ENCODE assay signal across 8 cellular contexts in genomic region chr3:94063497-94064119, GRCh38. TPM values are rescaled to one million over a fixed set of nuclear protein-coding genes. Genes with fewer than 3 reads are reported as not detected.
DNase-seq lines count a peak whose midpoint lies in the region; ATAC-seq and TF ChIP-seq lines count a peak whose summit lies in the region.

No MANE protein-coding gene starts in this region.

- H3K27ac ChIP-seq in ascending aorta (peak overlapping the region; percentile 93), uterus (peak overlapping the region; percentile 93 to 96)

- H3K27me3 ChIP-seq in ascending aorta = no peaks in the 10 kb centered on the region
- H3K27me3 ChIP-seq in uterus = no peaks in the 10 kb centered on the region

- intact Hi-C loops in ascending aorta (cut with DNase I) = loop anchor here (2.0 to 10.0 kb wide), 3 partner anchors 59 to 221 kb away; no protein-coding TSS in a partner anchor
- intact Hi-C loops in lower leg skin (cut with DNase I; ENCODE audit: low total_unique reads) = no loop called here
- intact Hi-C loops in uterus (cut with DNase I; ENCODE audit: low total_unique reads) = no loop called here

- no peaks in the 10 kb centered on the region for H3K9me3 Mint-ChIP-seq in HFFc6

- TF ChIP-seq POLR2A in lower leg skin (IDR thresholded peaks at IDR 0.05) (no peak), uterus (IDR thresholded peaks at IDR 0.05) (no peak)

- peak; percentile 4 for DNase-seq in ACHN
- no peak for DNase-seq in HFFc6
- no peak for DNase-seq in ascending aorta (ENCODE audit: low spot score in 2 of 2)
- DNase-seq in lower leg skin (ENCODE audit: low spot score in 2 of 2) = no peak
- no peak for DNase-seq in uterus
- no peak for DNase-seq in NCI-H1105 (lab: John Stamatoyannopoulos, UW)

- H3K4me3 Mint-ChIP-seq in HFFc6 = peak overlapping the region; percentile 98

- peaks cover 0 to 7% of the 10 kb centered on the region in 2 donors for H3K36me3 ChIP-seq in ascending aorta
- H3K36me3 ChIP-seq in uterus = no peaks in the 10 kb centered on the region

- in situ Hi-C loops in ACHN (cut with HindIII; ENCODE audit: low pct_ligation_motif_present, low pct_unique_long_range_greater_than_20kb, low sequenced_read_pairs) = no loop called here

- peaks cover 0 to 15% of the 10 kb centered on the region in 2 donors for H3K4me1 ChIP-seq in ascending aorta
- H3K4me1 ChIP-seq in uterus = peaks cover 0 to 12% of the 10 kb centered on the region in 2 donors

- H3K4me3 ChIP-seq in ascending aorta (peak overlapping the region; percentile 73 to 74), lower leg skin (ENCODE audit: low read depth, poor library complexity, severe bottlenecking) (peak overlapping the region; percentile 77), uterus (peak overlapping the region; percentile 67 to 69)

- no peak for TF ChIP-seq CTCF in HFFc6 (IDR thresholded peaks at IDR 0.05)
- no peak for TF ChIP-seq CTCF in ascending aorta (IDR thresholded peaks at IDR 0.05)
- TF ChIP-seq CTCF in lower leg skin (IDR thresholded peaks at IDR 0.05) = no peak
- no peak for TF ChIP-seq CTCF in uterus (IDR thresholded peaks at IDR 0.05)

- H3K4me1 Mint-ChIP-seq in HFFc6 (ENCODE audit: low read depth) = peaks cover 40% of the 10 kb centered on the region

- peak overlapping the region; percentile 100 for H3K27ac Mint-ChIP-seq in HFFc6

- no peaks in the 10 kb centered on the region; the same call in 1 of the 2 replicates for H3K27me3 Mint-ChIP-seq in HFFc6 (ENCODE audit: insufficient read depth)

- 44% methylated on average over 16 of the region's 16 CpGs for WGBS in lower leg skin, 2 donors

- ATAC-seq in HG03045 (IDR thresholded peaks at IDR 0.05; ENCODE audit: unreplicated experiment) = no peak
- ATAC-seq in GM18519 (IDR thresholded peaks at IDR 0.05; ENCODE audit: low FRiP score, unreplicated experiment) = no peak

- H3K9me3 ChIP-seq in ascending aorta (no peaks in the 10 kb centered on the region), uterus (no peaks in the 10 kb centered on the region)

- H3K36me3 Mint-ChIP-seq in HFFc6 (ENCODE audit: low read depth) = peaks cover 12% of the 10 kb centered on the region

RNA-seq across cellular contexts. Expression of gene NSUN3, which starts 0.7 kb away (rescaled TPM):
- 1 to 10 TPM; 6.1 to 8.8 (median 7.2) TPM for total RNA-seq in HFFc6 (2021; fragmentation: NEBNext Ultra II Directional; extraction: Animal tissue kit (Norgen Biotek cat#: 25700))
- 17.1 TPM for total RNA-seq in ascending aorta
- 10 to 100 TPM in 1 of 4 donors, 1 to 10 TPM in 3; 5.1 to 14.1 (median 8.6) TPM for total RNA-seq in lower leg skin
- 10 to 100 TPM in 2 of 4 donors, 1 to 10 TPM in 2; 3.3 to 32.6 (median 11.3) TPM for total RNA-seq in uterus

RNA-seq across cellular contexts. Expression of gene DHFR2, which starts 0.9 kb away (rescaled TPM):
- total RNA-seq in HFFc6 (2021; fragmentation: NEBNext Ultra II Directional; extraction: Animal tissue kit (Norgen Biotek cat#: 25700)) = 1 to 10 TPM; 3.0 to 4.7 (median 3.6) TPM
- total RNA-seq in ascending aorta = 1.1 TPM
- total RNA-seq in lower leg skin = 1 to 10 TPM; 2.0 to 7.7 (median 5.3) TPM
- total RNA-seq in uterus = 10 to 100 TPM in 2 of 4 donors, 1 to 10 TPM in 2; 1.5 to 13.7 (median 6.3) TPM

RNA-seq across cellular contexts. Expression of gene STX19, which starts 35.2 kb away (rescaled TPM):
- total RNA-seq in HFFc6 (2021; fragmentation: NEBNext Ultra II Directional; extraction: Animal tissue kit (Norgen Biotek cat#: 25700)) = not detected
- total RNA-seq in ascending aorta (not detected), lower leg skin (1 to 10 TPM; 1.3 to 6.8 (median 5.3) TPM), uterus (1 to 10 TPM in 1 of 4 donors, not detected in 3; 1.5 TPM)
